ENCODE assay signal across 8 cellular contexts in genomic region chr19:2457394-2458037, GRCh38. TPM values are rescaled to one million over a fixed set of nuclear protein-coding genes. Genes with fewer than 3 reads are reported as not detected.
DNase-seq lines count a peak whose midpoint lies in the region; ATAC-seq, FAIRE-seq and TF ChIP-seq lines count a peak whose summit lies in the region.

No MANE protein-coding gene starts in this region.

- no peaks in the 10 kb centered on the region for H3K9me3 Mint-ChIP-seq in activated naive CD4-positive, alpha-beta T cell treated with anti-CD3 and anti-CD28 coated beads, Interleukin-2, amount 50 U/mL, for 24 hours
- H3K9me3 Mint-ChIP-seq in activated naive CD4-positive, alpha-beta T cell treated with anti-CD3 and anti-CD28 coated beads, Interleukin-2, amount 50 U/mL, for 72 hours: no peaks in the 10 kb centered on the region
- H3K9me3 Mint-ChIP-seq in memory B cell: no peaks in the 10 kb centered on the region

- no peak for TF ChIP-seq POLR2A in upper lobe of left lung (IDR thresholded peaks at IDR 0.05)

- peak overlapping the region; percentile 93 for H3K27ac Mint-ChIP-seq in activated naive CD4-positive, alpha-beta T cell treated with anti-CD3 and anti-CD28 coated beads, Interleukin-2, amount 50 U/mL, for 24 hours
- peak overlapping the region in 1 of 2 donors; percentile 83 for H3K27ac Mint-ChIP-seq in activated naive CD4-positive, alpha-beta T cell treated with anti-CD3 and anti-CD28 coated beads, Interleukin-2, amount 50 U/mL, for 72 hours
- H3K27ac Mint-ChIP-seq in memory B cell: peak overlapping the region; percentile 70

- H3K4me3 ChIP-seq in astrocyte of the spinal cord (ENCODE audit: low read depth, low read length) (peak overlapping the region; percentile 20), upper lobe of left lung (peak overlapping the region in 3 of 4 donors; percentile 86 to 100 (median 100)), small intestine (ENCODE audit: low read depth in 1 of 2, low read length in 2 of 2) (peak overlapping the region in 1 of 2 donors; percentile 29)

- in situ Hi-C loops in astrocyte of the spinal cord (cut with HindIII; ENCODE audit: low sequenced_read_pairs): no loop called here

- peaks cover 16 to 36% (median 27%) of the 10 kb centered on the region in 4 donors for H3K4me1 ChIP-seq in upper lobe of left lung
- H3K4me1 ChIP-seq in small intestine (ENCODE audit: control insufficient read depth in 2 of 2, insufficient read depth in 1 of 2, low read depth in 1 of 2, low read length in 1 of 2): peaks cover 2 to 5% of the 10 kb centered on the region in 2 donors

- H3K27ac ChIP-seq in upper lobe of left lung (peak overlapping the region in 3 of 4 donors; percentile 72 to 85 (median 78)), small intestine (ENCODE audit: low read depth in 1 of 2, low read length in 1 of 2) (peak overlapping the region in 1 of 2 donors; percentile 56)

- FAIRE-seq in small intestine (lab: Jason Lieb, UNC): no peak

- H3K4me3 Mint-ChIP-seq in activated naive CD4-positive, alpha-beta T cell treated with anti-CD3 and anti-CD28 coated beads, Interleukin-2, amount 50 U/mL, for 24 hours: peak overlapping the region; percentile 89
- H3K4me3 Mint-ChIP-seq in memory B cell: peak overlapping the region; percentile 70

- ATAC-seq in activated naive CD4-positive, alpha-beta T cell treated with anti-CD3 and anti-CD28 coated beads, Interleukin-2, amount 50 U/mL, for 72 hours: no peak
- ATAC-seq in memory B cell (ENCODE audit: low read depth): no peak
- no peak for ATAC-seq in upper lobe of left lung (ENCODE audit: low FRiP score in 2 of 2)
- no peak for ATAC-seq in GM18520 (IDR thresholded peaks at IDR 0.05; ENCODE audit: unreplicated experiment)

- H3K9me3 ChIP-seq in upper lobe of left lung (no peaks in the 10 kb centered on the region), small intestine (ENCODE audit: control insufficient read depth, low read depth) (no peaks in the 10 kb centered on the region)

- H3K36me3 Mint-ChIP-seq in activated naive CD4-positive, alpha-beta T cell treated with anti-CD3 and anti-CD28 coated beads, Interleukin-2, amount 50 U/mL, for 24 hours: no peaks in the 10 kb centered on the region
- peaks cover 4 to 24% of the 10 kb centered on the region in 2 donors for H3K36me3 Mint-ChIP-seq in activated naive CD4-positive, alpha-beta T cell treated with anti-CD3 and anti-CD28 coated beads, Interleukin-2, amount 50 U/mL, for 72 hours
- no peaks in the 10 kb centered on the region for H3K36me3 Mint-ChIP-seq in memory B cell

- TF ChIP-seq CTCF in astrocyte of the spinal cord (IDR thresholded peaks at IDR 0.05; ENCODE audit: low read depth, low read length): no peak
- no peak for TF ChIP-seq CTCF in upper lobe of left lung (IDR thresholded peaks at IDR 0.05)

- peaks cover 25% of the 10 kb centered on the region for H3K4me1 Mint-ChIP-seq in activated naive CD4-positive, alpha-beta T cell treated with anti-CD3 and anti-CD28 coated beads, Interleukin-2, amount 50 U/mL, for 24 hours
- peaks cover 19% of the 10 kb centered on the region for H3K4me1 Mint-ChIP-seq in memory B cell

- WGBS in upper lobe of left lung, 2 donors: 90% methylated on average over 8 of the region's 8 CpGs
- WGBS in small intestine, 3 donors: 82 to 90% (median 86%) methylated on average over 8 of the region's 8 CpGs

- DNase-seq in activated naive CD4-positive, alpha-beta T cell treated with anti-CD3 and anti-CD28 coated beads, Interleukin-2, amount 50 U/mL, for 72 hours (ENCODE audit: low spot score in 2 of 2): no peak
- DNase-seq in astrocyte of the spinal cord (ENCODE audit: low read depth, low spot score): no peak
- no peak for DNase-seq in memory B cell (ENCODE audit: low spot score in 2 of 2)
- DNase-seq in upper lobe of left lung: no peak
- no peak for DNase-seq in small intestine
- no peak for DNase-seq in SK-N-DZ (ENCODE audit: low spot score)

- H3K27me3 ChIP-seq in upper lobe of left lung (no peaks in the 10 kb centered on the region), small intestine (ENCODE audit: control insufficient read depth in 2 of 2, insufficient read depth in 2 of 2, low read length in 2 of 2) (no peaks in the 10 kb centered on the region)

- H3K27me3 Mint-ChIP-seq in activated naive CD4-positive, alpha-beta T cell treated with anti-CD3 and anti-CD28 coated beads, Interleukin-2, amount 50 U/mL, for 24 hours: no peaks in the 10 kb centered on the region
- H3K27me3 Mint-ChIP-seq in memory B cell: peaks cover 5% of the 10 kb centered on the region

- no peaks in the 10 kb centered on the region for H3K36me3 ChIP-seq in upper lobe of left lung
- H3K36me3 ChIP-seq in small intestine (ENCODE audit: control insufficient read depth in 2 of 2, insufficient read depth in 2 of 2, low read length in 2 of 2): no peaks in the 10 kb centered on the region

- TF ChIP-seq EP300 in upper lobe of left lung (IDR thresholded peaks at IDR 0.05): no peak

RNA-seq across cellular contexts. Expression of gene LMNB2, which starts 0.8 kb away (rescaled TPM):
- total RNA-seq in activated naive CD4-positive, alpha-beta T cell treated with anti-CD3 and anti-CD28 coated beads, Interleukin-2, amount 50 U/mL, for 72 hours: 10 to 100 TPM; 46.7 to 94.0 TPM
- 10 to 100 TPM; 15.7 to 49.7 (median 28.2) TPM for total RNA-seq in upper lobe of left lung
- 10 to 100 TPM in 1 of 3 donors, 1 to 10 TPM in 2; 7.3 to 69.3 (median 9.8) TPM for polyA plus RNA-seq in small intestine
- polyA plus RNA-seq in SK-N-DZ (2014; cell fraction: cytosol; rRNA removed): 86.8 and 135 TPM in 2 replicates
- 69.3 and 77.1 TPM in 2 replicates for polyA plus RNA-seq in SK-N-DZ (2014; cell fraction: nucleus; rRNA removed)

RNA-seq across cellular contexts. Expression of gene GADD45B, which starts 18.4 kb away (rescaled TPM):
- total RNA-seq in activated naive CD4-positive, alpha-beta T cell treated with anti-CD3 and anti-CD28 coated beads, Interleukin-2, amount 50 U/mL, for 72 hours: 10 to 100 TPM; 60.9 to 94.1 TPM
- 100 to 1,000 TPM in 4 of 6 donors, 10 to 100 TPM in 2; 93.2 to 247 (median 139) TPM for total RNA-seq in upper lobe of left lung
- 10 to 100 TPM; 12.1 to 40.4 (median 17.8) TPM for polyA plus RNA-seq in small intestine
- 0.32 TPM in 1 of 2 replicates, not detected in the other for polyA plus RNA-seq in SK-N-DZ (2014; cell fraction: cytosol; rRNA removed)
- not detected in 2 replicates for polyA plus RNA-seq in SK-N-DZ (2014; cell fraction: nucleus; rRNA removed)

RNA-seq across cellular contexts. Expression of gene TIMM13, which starts 30.1 kb away (rescaled TPM):
- 100 to 1,000 TPM in 1 of 2 donors, 10 to 100 TPM in 1; 46.5 to 103 TPM for total RNA-seq in activated naive CD4-positive, alpha-beta T cell treated with anti-CD3 and anti-CD28 coated beads, Interleukin-2, amount 50 U/mL, for 72 hours
- 10 to 100 TPM; 26.2 to 82.3 (median 40.0) TPM for total RNA-seq in upper lobe of left lung
- 100 to 1,000 TPM in 2 of 3 donors, 10 to 100 TPM in 1; 93.2 to 160 (median 107) TPM for polyA plus RNA-seq in small intestine
- 74.0 and 74.4 TPM in 2 replicates for polyA plus RNA-seq in SK-N-DZ (2014; cell fraction: cytosol; rRNA removed)
- 50.3 and 54.7 TPM in 2 replicates for polyA plus RNA-seq in SK-N-DZ (2014; cell fraction: nucleus; rRNA removed)
